9 cellular contexts compared by ENCODE assay signal in genomic region chr3:112327371-112327951, GRCh38. TPM values are rescaled to one million over a fixed set of nuclear protein-coding genes. Genes with fewer than 3 reads are reported as not detected.
A peak's percentile ranks its signal among the peaks of the same experiment; 100 is the strongest.
DNase-seq lines count a peak whose midpoint lies in the region; ATAC-seq and TF ChIP-seq lines count a peak whose summit lies in the region.
"Had no signal": no experiment of that assay in that cellular context is flagged by ENCODE, and none has a peak within 500 bp of the region (broad histone marks: within the 10 kb centered on the region; RNA-seq: fewer than 3 reads in every experiment).

No MANE protein-coding gene starts in this region.

- H3K27ac ChIP-seq in DOHH2 (ENCODE audit: low read depth, low read length), result no peak overlapping the region

- peaks cover 14% of the 10 kb centered on the region for H3F3A ChIP-seq in DOHH2 (ENCODE audit: control insufficient read depth, insufficient read depth)

- H3K4me3 ChIP-seq in DOHH2 (ENCODE audit: low read length) (no peak overlapping the region), retinal pigment epithelial cell (ENCODE audit: low read length) (no peak overlapping the region)

- intact Hi-C loops in activated T-helper 1 cell treated with anti-CD3 and anti-CD28 coated beads, Interleukin-12 subunit alpha, Interleukin-12 subunit beta, Interleukin-2, Interleukin-4 antibody, amounts not matched to agents 30 ng/mL and 10 ng/mL and 1 ng/mL, durations not matched to agents 14 hours and 24 hours and 36 hours (cut with micrococcal nuclease), result loop anchor here (1.0 to 2.0 kb wide), 5 partner anchors 35 to 216 kb away; no protein-coding TSS in a partner anchor

- no peaks in the 10 kb centered on the region for H3K9me3 ChIP-seq in DOHH2 (ENCODE audit: control insufficient read depth, insufficient read depth, low read length)

- H3K4me2 ChIP-seq in DOHH2 (ENCODE audit: low read length), result no peak overlapping the region; the same call in 1 of the 2 replicates

- peak; percentile 85 for ATAC-seq in GM19372 (IDR thresholded peaks at IDR 0.05; ENCODE audit: low read depth, unreplicated experiment)
- peak; percentile 96 for ATAC-seq in HG03196 (IDR thresholded peaks at IDR 0.05; ENCODE audit: unreplicated experiment)

- H3K4me1 ChIP-seq in DOHH2 (ENCODE audit: control insufficient read depth, low read length), result peaks cover 20% of the 10 kb centered on the region

- H3K9me3 Mint-ChIP-seq in activated T-helper 1 cell treated with anti-CD3 and anti-CD28 coated beads, Interleukin-12 subunit alpha, Interleukin-12 subunit beta, Interleukin-2, Interleukin-4 antibody, amounts not matched to agents 30 ng/mL and 10 ng/mL and 1 ng/mL, durations not matched to agents 14 hours and 24 hours and 36 hours, result no peaks in the 10 kb centered on the region
- H3K9me3 Mint-ChIP-seq in glutamatergic neuron (ENCODE audit: unreplicated experiment), result no peaks in the 10 kb centered on the region

- H3K27me3 ChIP-seq in DOHH2 (ENCODE audit: control insufficient read depth, low read length), result no peaks in the 10 kb centered on the region

- peak; percentile 80 for TF ChIP-seq CTCF in DOHH2 (IDR thresholded peaks at IDR 0.05; ENCODE audit: low read depth, low read length, poor library complexity, severe bottlenecking)
- peak; percentile 41 for TF ChIP-seq CTCF in glutamatergic neuron (IDR thresholded peaks at IDR 0.05; ENCODE audit: partially characterized antibody, unreplicated experiment)
- peak; percentile 77 for TF ChIP-seq CTCF in retinal pigment epithelial cell (conservative IDR thresholded peaks at IDR 0.05; ENCODE audit: low read depth, low read length)

- H3K79me2 ChIP-seq in DOHH2 (ENCODE audit: control insufficient read depth, low read length), result no peaks in the 10 kb centered on the region

- peaks cover 1% of the 10 kb centered on the region for H3K27me3 Mint-ChIP-seq in activated T-helper 1 cell treated with anti-CD3 and anti-CD28 coated beads, Interleukin-12 subunit alpha, Interleukin-12 subunit beta, Interleukin-2, Interleukin-4 antibody, amounts not matched to agents 30 ng/mL and 10 ng/mL and 1 ng/mL, durations not matched to agents 14 hours and 24 hours and 36 hours (ENCODE audit: insufficient read depth)
- peaks cover 1% of the 10 kb centered on the region for H3K27me3 Mint-ChIP-seq in glutamatergic neuron (ENCODE audit: unreplicated experiment)

- no peaks in the 10 kb centered on the region for H4K20me1 ChIP-seq in DOHH2 (ENCODE audit: control insufficient read depth, insufficient read depth, low read depth, low read length)

- H3K4me1 Mint-ChIP-seq in activated T-helper 1 cell treated with anti-CD3 and anti-CD28 coated beads, Interleukin-12 subunit alpha, Interleukin-12 subunit beta, Interleukin-2, Interleukin-4 antibody, amounts not matched to agents 30 ng/mL and 10 ng/mL and 1 ng/mL, durations not matched to agents 14 hours and 24 hours and 36 hours (ENCODE audit: low read depth), result no peaks in the 10 kb centered on the region
- H3K4me1 Mint-ChIP-seq in glutamatergic neuron (ENCODE audit: low read depth, unreplicated experiment), result no peaks in the 10 kb centered on the region

- no peaks in the 10 kb centered on the region for H3K36me3 ChIP-seq in DOHH2 (ENCODE audit: control insufficient read depth, low read length)

- H3K27ac Mint-ChIP-seq in activated T-helper 1 cell treated with anti-CD3 and anti-CD28 coated beads, Interleukin-12 subunit alpha, Interleukin-12 subunit beta, Interleukin-2, Interleukin-4 antibody, amounts not matched to agents 30 ng/mL and 10 ng/mL and 1 ng/mL, durations not matched to agents 14 hours and 24 hours and 36 hours, result no peak overlapping the region
- no peak overlapping the region for H3K27ac Mint-ChIP-seq in glutamatergic neuron (ENCODE audit: unreplicated experiment)
- H3K27ac Mint-ChIP-seq: activated naive CD8-positive, alpha-beta T cell had no signal

- peak; percentile 51 for DNase-seq in NCI-H226
- peak; percentile 38 for DNase-seq in activated T-helper 1 cell treated with anti-CD3 and anti-CD28 coated beads, Interleukin-12 subunit alpha, Interleukin-12 subunit beta, Interleukin-2, Interleukin-4 antibody, amounts not matched to agents 30 ng/mL and 10 ng/mL and 1 ng/mL, durations not matched to agents 14 hours and 24 hours and 36 hours (ENCODE audit: low spot score)
- no peak for DNase-seq in glutamatergic neuron
- DNase-seq in retinal pigment epithelial cell (ENCODE audit: low read depth), result peak; percentile 18
- no peak for DNase-seq in NCI-H187 treated with DMSO at 0.1 percent for 48 hours (lab: John Stamatoyannopoulos, UW)

- H3K4me3 Mint-ChIP-seq in activated T-helper 1 cell treated with anti-CD3 and anti-CD28 coated beads, Interleukin-12 subunit alpha, Interleukin-12 subunit beta, Interleukin-2, Interleukin-4 antibody, amounts not matched to agents 30 ng/mL and 10 ng/mL and 1 ng/mL, durations not matched to agents 14 hours and 24 hours and 36 hours, result no peak overlapping the region
- no peak overlapping the region for H3K4me3 Mint-ChIP-seq in glutamatergic neuron (ENCODE audit: unreplicated experiment)
- H3K4me3 Mint-ChIP-seq: activated naive CD8-positive, alpha-beta T cell had no signal

- H3K9me2 ChIP-seq in DOHH2 (replicated peaks; ENCODE audit: control insufficient read depth, low read length), result no peaks in the 10 kb centered on the region

- H3K36me3 Mint-ChIP-seq in activated T-helper 1 cell treated with anti-CD3 and anti-CD28 coated beads, Interleukin-12 subunit alpha, Interleukin-12 subunit beta, Interleukin-2, Interleukin-4 antibody, amounts not matched to agents 30 ng/mL and 10 ng/mL and 1 ng/mL, durations not matched to agents 14 hours and 24 hours and 36 hours (ENCODE audit: low read depth), result no peaks in the 10 kb centered on the region
- no peaks in the 10 kb centered on the region for H3K36me3 Mint-ChIP-seq in glutamatergic neuron (ENCODE audit: unreplicated experiment)
- H3K36me3 Mint-ChIP-seq: activated naive CD8-positive, alpha-beta T cell had no signal

RNA-seq across cellular contexts. Expression of gene CD200, which starts 5.5 kb away (rescaled TPM):
- total RNA-seq in activated T-helper 1 cell treated with anti-CD3 and anti-CD28 coated beads, Interleukin-12 subunit alpha, Interleukin-12 subunit beta, Interleukin-2, Interleukin-4 antibody, amounts not matched to agents 30 ng/mL and 10 ng/mL and 1 ng/mL, durations not matched to agents 14 hours and 24 hours and 36 hours, result 141 TPM in 2 replicates
- total RNA-seq in glutamatergic neuron (ENCODE audit: unreplicated experiment), result 67.9 TPM

RNA-seq across cellular contexts. Expression of gene SLC9C1, which starts 33.4 kb away (rescaled TPM):
- total RNA-seq in activated T-helper 1 cell treated with anti-CD3 and anti-CD28 coated beads, Interleukin-12 subunit alpha, Interleukin-12 subunit beta, Interleukin-2, Interleukin-4 antibody, amounts not matched to agents 30 ng/mL and 10 ng/mL and 1 ng/mL, durations not matched to agents 14 hours and 24 hours and 36 hours, result not detected in 2 replicates
- total RNA-seq in glutamatergic neuron (ENCODE audit: unreplicated experiment), result not detected

Comparison
In these comparisons a context has a peak if more than half of its experiments do, and no peak if none do; other contexts are left out.
1. DNase-seq: peak in NCI-H226 (single experiment), activated T-helper 1 cell treated with anti-CD3 and anti-CD28 coated beads, Interleukin-12 subunit alpha, Interleukin-12 subunit beta, Interleukin-2, Interleukin-4 antibody, amounts not matched to agents 30 ng/mL and 10 ng/mL and 1 ng/mL, durations not matched to agents 14 hours and 24 hours and 36 hours (single experiment) and retinal pigment epithelial cell (single experiment); none in glutamatergic neuron (single experiment) and NCI-H187 treated with DMSO at 0.1 percent for 48 hours (single experiment).
2. Peak in every context shown above with its lines, with median percentiles within 50 percentile points of each other: CTCF ChIP-seq.